Comparison of ENCODE assay signal across 8 cellular contexts in the genomic region with DNA sequence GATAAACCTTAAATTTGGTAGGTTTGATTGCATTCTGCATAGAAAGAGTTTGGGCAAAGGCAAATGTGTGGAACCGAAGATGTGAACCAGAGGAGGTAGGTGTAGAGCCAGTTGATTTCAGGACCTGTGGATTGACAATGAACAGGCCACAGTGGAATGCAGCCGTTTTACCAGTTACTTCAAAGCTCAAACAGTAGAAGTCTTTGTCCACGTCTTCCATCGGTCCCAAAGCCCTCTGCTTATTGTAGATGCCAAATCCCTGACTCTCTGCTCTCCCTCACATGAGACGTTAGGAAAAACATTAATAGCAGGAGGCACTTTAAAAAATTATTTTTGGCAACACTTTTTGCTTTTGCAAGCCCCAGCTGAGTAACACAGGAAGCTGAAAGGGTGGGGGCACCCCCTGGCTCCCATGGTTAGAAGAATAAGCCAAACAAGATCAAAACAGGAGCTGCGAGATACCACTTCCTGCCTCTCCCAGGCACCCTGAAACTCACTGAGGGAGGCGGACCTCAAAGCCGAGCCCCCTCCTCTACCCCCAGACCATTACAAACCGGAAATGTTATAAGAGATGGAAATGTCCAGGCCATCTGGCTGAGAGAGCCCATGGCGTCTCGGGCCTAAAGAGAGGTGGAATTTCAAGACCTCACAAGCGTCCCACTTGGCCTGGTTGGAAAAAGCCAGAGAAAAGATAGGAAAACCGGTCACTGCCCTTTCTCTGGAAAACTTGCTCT. TPM values are rescaled to one million over a fixed set of nuclear protein-coding genes. Genes with fewer than 3 reads are reported as not detected.
DNase-seq lines count a peak whose midpoint lies in the region; ATAC-seq, FAIRE-seq and TF ChIP-seq lines count a peak whose summit lies in the region.

No MANE protein-coding gene starts in this region.

- H3K4me3 Mint-ChIP-seq in activated CD4-positive, alpha-beta memory T cell treated with anti-CD3 and anti-CD28 coated beads, Interleukin-2, amount 10 ng/mL, durations not matched to agents 7 days and 5 days = no peak overlapping the region

- BruUV-seq in endothelial cell of umbilical vein (replicated peaks; lab: Mats Ljungman, UMichigan) = no TSS peak

- H4K8ac ChIP-seq in neuronal stem cell (ENCODE audit: low read depth, low read length) = no peak overlapping the region

- H4K91ac ChIP-seq in neuronal stem cell (ENCODE audit: low read depth, low read length, poor library complexity) = no peak overlapping the region

- no peak overlapping the region for H3K23ac ChIP-seq in neuronal stem cell (ENCODE audit: low read depth, low read length, poor library complexity)

- H3K4me3 ChIP-seq in endothelial cell of umbilical vein (replicated peaks in 1 of 3; ENCODE audit: insufficient read depth in 1 of 3, low read depth in 1 of 3, low read length in 3 of 3) (no peak overlapping the region), neuronal stem cell (ENCODE audit: low read length in 2 of 2) (no peak overlapping the region)

- H3K4me1 Mint-ChIP-seq in activated CD4-positive, alpha-beta memory T cell treated with anti-CD3 and anti-CD28 coated beads, Interleukin-2, amount 10 ng/mL, durations not matched to agents 7 days and 5 days = peaks cover 37% of the 10 kb centered on the region

- H3K18ac ChIP-seq in neuronal stem cell (ENCODE audit: low read length) = no peak overlapping the region

- H3K9me3 Mint-ChIP-seq in activated CD4-positive, alpha-beta memory T cell treated with anti-CD3 and anti-CD28 coated beads, Interleukin-2, amount 10 ng/mL, durations not matched to agents 7 days and 5 days = no peaks in the 10 kb centered on the region

- H2BK12ac ChIP-seq in neuronal stem cell (ENCODE audit: low read length) = no peak overlapping the region

- no peak overlapping the region for H3K27ac Mint-ChIP-seq in activated CD4-positive, alpha-beta memory T cell treated with anti-CD3 and anti-CD28 coated beads, Interleukin-2, amount 10 ng/mL, durations not matched to agents 7 days and 5 days

- peaks cover 9% of the 10 kb centered on the region for H3K36me3 Mint-ChIP-seq in activated CD4-positive, alpha-beta memory T cell treated with anti-CD3 and anti-CD28 coated beads, Interleukin-2, amount 10 ng/mL, durations not matched to agents 7 days and 5 days (ENCODE audit: low read depth)

- CTCF ChIA-PET in activated CD4-positive, alpha-beta memory T cell treated with anti-CD3 and anti-CD28 coated beads, Interleukin-2, amount 10 ng/mL, durations not matched to agents 7 days and 5 days (lab: Charles Lee) = interaction anchor here (0.8 to 5.8 kb wide), 12 partner anchors 9 to 204 kb away, joined by 3 to 115 read pairs (median 6); a partner anchor contains a TSS
- CTCF ChIA-PET in endothelial cell of umbilical vein (lab: Charles Lee) = interaction anchor here (1.2 to 4.5 kb wide), 8 partner anchors 9 to 200 kb away, joined by 3 to 33 read pairs (median 6); a partner anchor contains a TSS

- H2BK5ac ChIP-seq in neuronal stem cell (ENCODE audit: low read length) = no peak overlapping the region

- H2AFZ ChIP-seq in endothelial cell of umbilical vein (ENCODE audit: low read depth, low read length) (peak overlapping the region; percentile 76), neuronal stem cell (ENCODE audit: low read length) (peak overlapping the region; percentile 81)

- H3K9me3 ChIP-seq in endothelial cell of umbilical vein (replicated peaks; ENCODE audit: control insufficient read depth, insufficient read depth, low read length) (no peaks in the 10 kb centered on the region), neuronal stem cell (replicated peaks in 1 of 2; ENCODE audit: control insufficient read depth in 2 of 2, insufficient read depth in 1 of 2, low read depth in 1 of 2, low read length in 2 of 2) (peaks cover 0 to 7% of the 10 kb centered on the region in 2 donors)

- DNase-seq in CD1c-positive myeloid dendritic cell (ENCODE audit: extremely low spot score) (peak; percentile 61), KG1 (lab: John Stamatoyannopoulos, UW) (peak; percentile 76), endothelial cell of umbilical vein (ENCODE audit: low read depth, low spot score) (peak; percentile 94), neuronal stem cell (ENCODE audit: low spot score) (no peak), superior temporal gyrus (ENCODE audit: extremely low spot score) (peak; percentile 38), COLO668 (lab: John Stamatoyannopoulos, UW; ENCODE audit: unreplicated experiment) (no peak)
- DNase-seq in activated CD4-positive, alpha-beta memory T cell treated with anti-CD3 and anti-CD28 coated beads, Interleukin-2, amount 10 ng/mL, durations not matched to agents 7 days and 5 days = peak; percentile 87

- no peak for TF ChIP-seq CTCF in endothelial cell of umbilical vein (IDR thresholded peaks at IDR 0.05; ENCODE audit: extremely low read depth in 1 of 2, insufficient read depth in 1 of 2, low read depth in 1 of 2, low read length in 2 of 2)

- H3K14ac ChIP-seq in neuronal stem cell (ENCODE audit: low read length) = no peak overlapping the region

- POLR2A ChIA-PET in activated CD4-positive, alpha-beta memory T cell treated with anti-CD3 and anti-CD28 coated beads, Interleukin-2, amount 10 ng/mL, durations not matched to agents 7 days and 5 days (lab: Charles Lee) = interaction anchor here (0.8 to 20.7 kb wide), 14 partner anchors 12 to 1489 kb away, joined by 3 to 799 read pairs (median 6); a partner anchor contains a TSS
- POLR2A ChIA-PET in endothelial cell of umbilical vein (lab: Charles Lee) = interaction anchor here (1.0 kb wide), 1 partner anchor 15 kb away, joined by 4 read pairs; a partner anchor contains a TSS

- peak overlapping the region; percentile 80 for H3K27ac ChIP-seq in endothelial cell of umbilical vein (ENCODE audit: insufficient read depth, low read depth, low read length)
- H3K27ac ChIP-seq in neuronal stem cell (replicated peaks; ENCODE audit: low read length) = no peak overlapping the region

- H3K36me3 ChIP-seq in endothelial cell of umbilical vein (ENCODE audit: control insufficient read depth in 2 of 2, extremely low read depth in 1 of 2, insufficient read depth in 2 of 2, low read length in 2 of 2) = no peaks in the 10 kb centered on the region
- no peaks in the 10 kb centered on the region for H3K36me3 ChIP-seq in neuronal stem cell (replicated peaks in 1 of 2; ENCODE audit: control insufficient read depth in 2 of 2, insufficient read depth in 2 of 2, low read length in 2 of 2)

- no peak overlapping the region for H2AK5ac ChIP-seq in neuronal stem cell (ENCODE audit: low read depth, low read length)

- intact Hi-C loops in endothelial cell of umbilical vein (cut with micrococcal nuclease) = loop anchor here (1.0 to 2.0 kb wide), 8 partner anchors 15 to 115 kb away; a partner anchor contains a TSS

- H3K27me3 ChIP-seq in endothelial cell of umbilical vein (ENCODE audit: control insufficient read depth in 2 of 2, insufficient read depth in 2 of 2, low read length in 2 of 2) (no peaks in the 10 kb centered on the region), neuronal stem cell (ENCODE audit: control insufficient read depth in 3 of 3, insufficient read depth in 3 of 3, low read depth in 1 of 3, low read length in 3 of 3) (no peaks in the 10 kb centered on the region)

- H3K9ac ChIP-seq in endothelial cell of umbilical vein (replicated peaks; ENCODE audit: extremely low read depth, insufficient read depth, low read length) (peak overlapping the region; percentile 58), neuronal stem cell (ENCODE audit: low read depth, low read length, poor library complexity) (no peak overlapping the region)

- H3K4me1 ChIP-seq in endothelial cell of umbilical vein (ENCODE audit: control insufficient read depth, extremely low read depth, insufficient read depth, low read length) = peaks cover 18% of the 10 kb centered on the region
- H3K4me1 ChIP-seq in neuronal stem cell (ENCODE audit: control insufficient read depth in 2 of 2, insufficient read depth in 1 of 2, low read depth in 1 of 2, low read length in 2 of 2) = peaks cover 0 to 4% of the 10 kb centered on the region in 2 donors

- TF ChIP-seq POLR2A in endothelial cell of umbilical vein (IDR thresholded peaks at IDR 0.05; ENCODE audit: low read depth, low read length) = no peak

- no peaks in the 10 kb centered on the region for H3K27me3 Mint-ChIP-seq in activated CD4-positive, alpha-beta memory T cell treated with anti-CD3 and anti-CD28 coated beads, Interleukin-2, amount 10 ng/mL, durations not matched to agents 7 days and 5 days

- no peaks in the 10 kb centered on the region for H4K20me1 ChIP-seq in endothelial cell of umbilical vein (replicated peaks; ENCODE audit: control insufficient read depth, extremely low read depth, insufficient read depth, low read length)

- H2BK15ac ChIP-seq in neuronal stem cell (ENCODE audit: low read length) = no peak overlapping the region

- H2BK120ac ChIP-seq in neuronal stem cell (ENCODE audit: low read depth, low read length) = no peak overlapping the region

- H3K79me1 ChIP-seq in neuronal stem cell (ENCODE audit: low read depth, low read length) = peaks cover 7% of the 10 kb centered on the region

- H3K4ac ChIP-seq in neuronal stem cell (ENCODE audit: low read length) = no peak overlapping the region

- FAIRE-seq in endothelial cell of umbilical vein (lab: Jason Lieb, UNC) = peak; percentile 98

- no peaks in the 10 kb centered on the region for H3K9me1 ChIP-seq in endothelial cell of umbilical vein (replicated peaks; ENCODE audit: control insufficient read depth, extremely low read depth, insufficient read depth, low read length)

- dilution Hi-C loops in endothelial cell of umbilical vein (cut with MboI; ENCODE audit: extremely low pct_ligation_motif_present, low sequenced_read_pairs) = no loop called here

- ATAC-seq in GM21447 (IDR thresholded peaks at IDR 0.05; ENCODE audit: unreplicated experiment) = peak; percentile 81

- H3K79me2 ChIP-seq in endothelial cell of umbilical vein (ENCODE audit: control insufficient read depth, insufficient read depth, low read length) = no peaks in the 10 kb centered on the region

- H3K4me2 ChIP-seq in endothelial cell of umbilical vein (ENCODE audit: insufficient read depth, low read length) (peak overlapping the region; percentile 65), neuronal stem cell (ENCODE audit: insufficient read depth, low read length, poor library complexity, severe bottlenecking) (no peak overlapping the region)

- no CpG with 5 or more reads among the region's 13 CpGs for WGBS in neuronal stem cell (ENCODE audit: extremely low coverage in 2 of 2, insufficient read length in 2 of 2, insufficient replicate concordance in 1 of 2), 2 donors

RNA-seq across cellular contexts. Expression of a gene that starts 13.5 kb away (rescaled TPM):
- 100 to 1,000 TPM; 421 to 422 TPM for total RNA-seq in activated CD4-positive, alpha-beta memory T cell treated with anti-CD3 and anti-CD28 coated beads, Interleukin-2, amount 10 ng/mL, durations not matched to agents 7 days and 5 days
- total RNA-seq in endothelial cell of umbilical vein = not detected in 2 replicates
- not detected in 2 replicates for polyA plus RNA-seq in endothelial cell of umbilical vein
- polyA plus RNA-seq in endothelial cell of umbilical vein (2011; cell fraction: cytosol; rRNA removed) = not detected in 2 replicates
- polyA plus RNA-seq in endothelial cell of umbilical vein (2011; cell fraction: nucleus; rRNA removed) = not detected in 2 replicates
- not detected in 2 replicates for polyA plus RNA-seq in endothelial cell of umbilical vein (2012)
- not detected in 2 replicates for polyA minus RNA-seq in endothelial cell of umbilical vein
- polyA minus RNA-seq in endothelial cell of umbilical vein (2011; cell fraction: cytosol; rRNA and poly(A)+ RNA removed) = not detected
- polyA minus RNA-seq in endothelial cell of umbilical vein (2011; cell fraction: nucleus; rRNA and poly(A)+ RNA removed) = not detected in 2 replicates
- not detected for polyA plus RNA-seq in neuronal stem cell (2013, experiment 1 of 2)
- polyA plus RNA-seq in neuronal stem cell (2013, experiment 2 of 2) = not detected

RNA-seq across cellular contexts. Expression of a gene that starts 15.0 kb away (rescaled TPM):
- total RNA-seq in activated CD4-positive, alpha-beta memory T cell treated with anti-CD3 and anti-CD28 coated beads, Interleukin-2, amount 10 ng/mL, durations not matched to agents 7 days and 5 days = 1 to 10 TPM; 2.1 to 2.2 TPM
- 2.3 and 3.0 TPM in 2 replicates for total RNA-seq in endothelial cell of umbilical vein
- 2.4 TPM in 2 replicates for polyA plus RNA-seq in endothelial cell of umbilical vein
- polyA plus RNA-seq in endothelial cell of umbilical vein (2011; cell fraction: cytosol; rRNA removed) = 1.1 and 1.7 TPM in 2 replicates
- polyA plus RNA-seq in endothelial cell of umbilical vein (2011; cell fraction: nucleus; rRNA removed) = 12.1 and 12.6 TPM in 2 replicates
- polyA plus RNA-seq in endothelial cell of umbilical vein (2012) = 1.2 and 1.3 TPM in 2 replicates
- polyA minus RNA-seq in endothelial cell of umbilical vein = 7.8 and 11.1 TPM in 2 replicates
- polyA minus RNA-seq in endothelial cell of umbilical vein (2011; cell fraction: cytosol; rRNA and poly(A)+ RNA removed) = 1.1 TPM
- 24.5 and 31.8 TPM in 2 replicates for polyA minus RNA-seq in endothelial cell of umbilical vein (2011; cell fraction: nucleus; rRNA and poly(A)+ RNA removed)
- polyA plus RNA-seq in neuronal stem cell (2013, experiment 1 of 2) = 2.3 TPM
- 2.4 TPM for polyA plus RNA-seq in neuronal stem cell (2013, experiment 2 of 2)

RNA-seq across cellular contexts. Expression of a gene that starts 36.6 kb away (rescaled TPM):
- under 1 TPM; 0.10 to 0.25 TPM for total RNA-seq in activated CD4-positive, alpha-beta memory T cell treated with anti-CD3 and anti-CD28 coated beads, Interleukin-2, amount 10 ng/mL, durations not matched to agents 7 days and 5 days
- 22.1 and 42.0 TPM in 2 replicates for total RNA-seq in endothelial cell of umbilical vein
- polyA plus RNA-seq in endothelial cell of umbilical vein = 55.8 and 65.0 TPM in 2 replicates
- 33.7 and 34.7 TPM in 2 replicates for polyA plus RNA-seq in endothelial cell of umbilical vein (2011; cell fraction: cytosol; rRNA removed)
- polyA plus RNA-seq in endothelial cell of umbilical vein (2011; cell fraction: nucleus; rRNA removed) = 120 and 125 TPM in 2 replicates
- 3.6 and 7.9 TPM in 2 replicates for polyA plus RNA-seq in endothelial cell of umbilical vein (2012)
- polyA minus RNA-seq in endothelial cell of umbilical vein = 176 and 196 TPM in 2 replicates
- polyA minus RNA-seq in endothelial cell of umbilical vein (2011; cell fraction: cytosol; rRNA and poly(A)+ RNA removed) = not detected
- 126 and 158 TPM in 2 replicates for polyA minus RNA-seq in endothelial cell of umbilical vein (2011; cell fraction: nucleus; rRNA and poly(A)+ RNA removed)
- polyA plus RNA-seq in neuronal stem cell (2013, experiment 1 of 2) = 0.01 TPM
- polyA plus RNA-seq in neuronal stem cell (2013, experiment 2 of 2) = 0.03 TPM

RNA-seq across cellular contexts. Expression of a gene that starts 58.4 kb away (rescaled TPM):
- 1 to 10 TPM; 5.7 to 5.8 TPM for total RNA-seq in activated CD4-positive, alpha-beta memory T cell treated with anti-CD3 and anti-CD28 coated beads, Interleukin-2, amount 10 ng/mL, durations not matched to agents 7 days and 5 days
- total RNA-seq in endothelial cell of umbilical vein = 10.5 and 11.7 TPM in 2 replicates
- 5.9 and 6.6 TPM in 2 replicates for polyA plus RNA-seq in endothelial cell of umbilical vein
- 5.3 and 5.7 TPM in 2 replicates for polyA plus RNA-seq in endothelial cell of umbilical vein (2011; cell fraction: cytosol; rRNA removed)
- polyA plus RNA-seq in endothelial cell of umbilical vein (2011; cell fraction: nucleus; rRNA removed) = 23.9 and 27.8 TPM in 2 replicates
- polyA plus RNA-seq in endothelial cell of umbilical vein (2012) = 6.5 and 9.0 TPM in 2 replicates
- 20.9 and 22.0 TPM in 2 replicates for polyA minus RNA-seq in endothelial cell of umbilical vein
- 10.0 TPM for polyA minus RNA-seq in endothelial cell of umbilical vein (2011; cell fraction: cytosol; rRNA and poly(A)+ RNA removed)
- polyA minus RNA-seq in endothelial cell of umbilical vein (2011; cell fraction: nucleus; rRNA and poly(A)+ RNA removed) = 47.3 and 73.9 TPM in 2 replicates
- 2.7 TPM for polyA plus RNA-seq in neuronal stem cell (2013, experiment 1 of 2)
- 2.8 TPM for polyA plus RNA-seq in neuronal stem cell (2013, experiment 2 of 2)

Comparison
In these comparisons a context has a peak if more than half of its experiments do, and no peak if none do; other contexts are left out.
1. DNase-seq: peak in CD1c-positive myeloid dendritic cell (single experiment), KG1 (single experiment), activated CD4-positive, alpha-beta memory T cell treated with anti-CD3 and anti-CD28 coated beads, Interleukin-2, amount 10 ng/mL, durations not matched to agents 7 days and 5 days (single experiment), endothelial cell of umbilical vein (single experiment) and superior temporal gyrus (single experiment); none in neuronal stem cell (single experiment) and COLO668 (single experiment).
2. RNA of a gene that starts 13.5 kb away (total RNA-seq): 421 to 422 TPM in activated CD4-positive, alpha-beta memory T cell treated with anti-CD3 and anti-CD28 coated beads, Interleukin-2, amount 10 ng/mL, durations not matched to agents 7 days and 5 days; not detected in endothelial cell of umbilical vein; every median in the first group is over 100 times any median in the second.
3. RNA of a gene that starts 36.6 kb away (total RNA-seq): 22.1 to 42.0 TPM in endothelial cell of umbilical vein; 0.10 to 0.25 TPM in activated CD4-positive, alpha-beta memory T cell treated with anti-CD3 and anti-CD28 coated beads, Interleukin-2, amount 10 ng/mL, durations not matched to agents 7 days and 5 days; every median in the first group is over 10 times any median in the second.